ENCODE assay signal across 12 cellular contexts in genomic region chr19:16351133-16351809, GRCh38. TPM values are rescaled to one million over a fixed set of nuclear protein-coding genes. Genes with fewer than 3 reads are reported as not detected.
A peak's percentile ranks its signal among the peaks of the same experiment; 100 is the strongest.
DNase-seq lines count a peak whose midpoint lies in the region; ATAC-seq, FAIRE-seq and TF ChIP-seq lines count a peak whose summit lies in the region.
"Had no signal": no experiment of that assay in that cellular context is flagged by ENCODE, and none has a peak within 500 bp of the region (broad histone marks: within the 10 kb centered on the region; RNA-seq: fewer than 3 reads in every experiment).

No MANE protein-coding gene starts in this region.

- H3K9me3 ChIP-seq in right lobe of liver (no peaks in the 10 kb centered on the region), small intestine (ENCODE audit: control insufficient read depth, low read depth) (no peaks in the 10 kb centered on the region)

- H3K27ac ChIP-seq in right lobe of liver = no peak overlapping the region
- no peak overlapping the region for H3K27ac ChIP-seq in small intestine (ENCODE audit: low read depth in 1 of 2, low read length in 1 of 2)

- no peaks in the 10 kb centered on the region for H3K4me1 ChIP-seq in right lobe of liver
- no peaks in the 10 kb centered on the region for H3K4me1 ChIP-seq in small intestine (ENCODE audit: control insufficient read depth in 2 of 2, insufficient read depth in 1 of 2, low read depth in 1 of 2, low read length in 1 of 2)

- 65% methylated on average over 9 of the region's 11 CpGs for WGBS in right lobe of liver (ENCODE audit: insufficient coverage, low coverage, low lambda C conversion rate, missing lambda C conversion rate)
- 67 to 74% (median 73%) methylated on average over 11 of the region's 11 CpGs for WGBS in small intestine, 3 donors

- H3K4me3 ChIP-seq in H7 (ENCODE audit: insufficient read depth, low read depth, low read length) (no peak overlapping the region), right lobe of liver (no peak overlapping the region), small intestine (ENCODE audit: low read depth in 1 of 2, low read length in 2 of 2) (no peak overlapping the region)

- peak; percentile 16 for DNase-seq in CD1c-positive myeloid dendritic cell (ENCODE audit: extremely low spot score)
- peak; percentile 47 for DNase-seq in H7
- DNase-seq in UCSD-AML1 (lab: John Stamatoyannopoulos, UW; ENCODE audit: unreplicated experiment) = peak; percentile 23
- DNase-seq in right lobe of liver = no peak
- DNase-seq in NCI-H510A treated with DMSO at 0.1 percent for 48 hours (lab: John Stamatoyannopoulos, UW) = no peak
- no peak for DNase-seq in stimulated activated CD4-positive, alpha-beta T cell treated with anti-CD3 and anti-CD28 coated beads, Interleukin-4, amount 100 ng/mL, for 1 hour
- DNase-seq in small intestine = no peak
- no peak for DNase-seq in stimulated activated CD4-positive, alpha-beta T cell treated with anti-CD3 and anti-CD28 coated beads, Interleukin-2, amount 100 ng/mL, for 48 hours
- DNase-seq: aorta, Calu3 had no signal

- intact Hi-C loops in right lobe of liver (cut with DNase I) = no loop called here

- no peak for TF ChIP-seq CTCF in right lobe of liver (IDR thresholded peaks at IDR 0.05)

- no peak for TF ChIP-seq POLR2A in right lobe of liver (IDR thresholded peaks at IDR 0.05)

- ATAC-seq in right lobe of liver = peak; percentile 57 to 71 (median 66)
- ATAC-seq: natural killer cell treated with Interleukin-12 subunit alpha and Interleukin-12 subunit beta and Interleukin-15 and Interleukin-18, amount 100 ng/mL, for 72 hours; SK-N-SH treated with all-trans-retinoic acid at 6 μM for 48 hours had no signal

- FAIRE-seq in small intestine (lab: Jason Lieb, UNC) = no peak

- H3K27me3 ChIP-seq in H7 (ENCODE audit: control insufficient read depth, insufficient read depth, low read length) (no peaks in the 10 kb centered on the region), right lobe of liver (no peaks in the 10 kb centered on the region), small intestine (ENCODE audit: control insufficient read depth in 2 of 2, insufficient read depth in 2 of 2, low read length in 2 of 2) (no peaks in the 10 kb centered on the region)

- H3K36me3 ChIP-seq in H7 (replicated peaks; ENCODE audit: control insufficient read depth, insufficient read depth, low read length) (no peaks in the 10 kb centered on the region), right lobe of liver (no peaks in the 10 kb centered on the region), small intestine (ENCODE audit: control insufficient read depth in 2 of 2, insufficient read depth in 2 of 2, low read length in 2 of 2) (peaks cover 0 to 3% of the 10 kb centered on the region in 2 donors)

RNA-seq across cellular contexts. Expression of gene KLF2, which starts 26.6 kb away (rescaled TPM):
- total RNA-seq in H7 (2014; rRNA removed; shearing (Covaris generic)) = not detected in 2 replicates
- 10 to 100 TPM in 1 of 6 experiments, 1 to 10 TPM in 5; 3.7 to 10.1 (median 4.8) TPM for total RNA-seq in right lobe of liver
- polyA plus RNA-seq in small intestine = 10 to 100 TPM in 1 of 3 donors, 1 to 10 TPM in 2; 1.1 to 25.4 (median 3.8) TPM

Comparison
In these comparisons a context has a peak if more than half of its experiments do, and no peak if none do; other contexts are left out.
1. DNase-seq: peak in CD1c-positive myeloid dendritic cell (single experiment), H7 (single experiment) and UCSD-AML1 (single experiment); none in right lobe of liver (0 of 3), NCI-H510A treated with DMSO at 0.1 percent for 48 hours (single experiment), stimulated activated CD4-positive, alpha-beta T cell treated with anti-CD3 and anti-CD28 coated beads, Interleukin-4, amount 100 ng/mL, for 1 hour (single experiment), small intestine (single experiment) and stimulated activated CD4-positive, alpha-beta T cell treated with anti-CD3 and anti-CD28 coated beads, Interleukin-2, amount 100 ng/mL, for 48 hours (0 of 2).